21 cellular contexts compared by ENCODE assay signal in the genomic region with DNA sequence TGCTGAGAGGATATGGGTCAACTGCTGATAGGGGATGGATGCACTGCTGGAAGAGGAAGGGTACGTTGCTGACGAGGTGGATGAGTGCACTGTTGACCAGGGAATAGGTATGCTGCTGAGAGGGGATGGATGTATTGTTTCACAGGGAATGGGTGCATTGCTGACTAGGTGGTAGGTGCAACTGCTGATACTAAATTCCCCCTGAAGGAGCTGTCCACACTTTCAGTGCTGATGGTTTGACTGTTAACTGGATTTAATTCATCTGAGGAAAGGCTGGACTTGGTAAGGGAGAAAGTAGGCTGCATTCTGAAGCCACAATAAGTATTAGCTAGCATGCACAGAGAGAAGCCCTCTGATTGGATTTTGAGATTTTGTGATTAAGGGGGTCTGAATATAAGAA.
"Had no signal": no experiment of that assay in that cellular context is flagged by ENCODE, and none has a peak within 500 bp of the region (broad histone marks: within the 10 kb centered on the region; RNA-seq: fewer than 3 reads in every experiment).

No MANE protein-coding gene starts in this region.

- DNase-seq: activated CD4-positive, alpha-beta T cell treated with anti-CD3 and anti-CD28 coated beads, Interleukin-2, amount 50 U/mL, for 1 hour; activated CD8-positive, alpha-beta memory T cell treated with anti-CD3 and anti-CD28 coated beads, Interleukin-2, amount 50 U/mL, for 48 hours; activated effector memory CD4-positive, alpha-beta T cell treated with anti-CD3 and anti-CD28 coated beads, Interleukin-2, amount 50 U/mL, for 16 hours; activated naive CD4-positive, alpha-beta T cell treated with anti-CD3 and anti-CD28 coated beads, Interleukin-2, amount 50 U/mL, for 16 hours; activated T-cell treated with anti-CD3 and anti-CD28 coated beads, Interleukin-2, amount 50 U/mL, for 72 hours; aorta; gastrocnemius medialis; head of caudate nucleus; stimulated activated CD4-positive, alpha-beta T cell treated with anti-CD3 and anti-CD28 coated beads, Interleukin-12 subunit alpha, Interleukin-12 subunit beta, amount 100 ng/mL, for 4 hours; stimulated activated CD4-positive, alpha-beta T cell treated with anti-CD3 and anti-CD28 coated beads, Interleukin-1b, Interleukin-23, amount 100 ng/mL, for 48 hours; stimulated activated CD8-positive, alpha-beta memory T cell treated with anti-CD3 and anti-CD28 coated beads, Interleukin-4, amount 100 ng/mL, for 48 hours; stimulated activated naive CD4-positive, alpha-beta T cell; T-helper 1 cell; T1000; thyroid gland; uterus had no signal

- H3K4me3 ChIP-seq: breast epithelium, coronary artery, gastrocnemius medialis, thyroid gland, uterus had no signal

- H3K27ac ChIP-seq: breast epithelium, coronary artery, gastrocnemius medialis, thyroid gland, uterus had no signal

- H3K4me1 Mint-ChIP-seq: nephron had no signal

- H3K4me1 ChIP-seq: breast epithelium, gastrocnemius medialis, thyroid gland, uterus had no signal

- H3K27me3 ChIP-seq: breast epithelium, gastrocnemius medialis, thyroid gland, uterus had no signal

- H3K9me3 ChIP-seq: gastrocnemius medialis, thyroid gland, uterus had no signal

- H3K27ac Mint-ChIP-seq: activated T-cell treated with anti-CD3 and anti-CD28 coated beads, Interleukin-2, amount 50 U/mL, for 72 hours; nephron had no signal

- H3K36me3 ChIP-seq: breast epithelium, gastrocnemius medialis, thyroid gland, uterus had no signal

- H3K4me3 Mint-ChIP-seq: activated T-cell treated with anti-CD3 and anti-CD28 coated beads, Interleukin-2, amount 50 U/mL, for 72 hours; nephron had no signal

- ATAC-seq: activated CD4-positive, CD25-positive, alpha-beta regulatory T cell treated with anti-CD3 and anti-CD28 coated beads, Interleukin-2, amount 50 U/mL, for 24 hours; activated T-cell treated with anti-CD3 and anti-CD28 coated beads, Interleukin-2, amount 50 U/mL, for 72 hours; esophagus mucosa; gastrocnemius medialis had no signal
